Comparison of ENCODE assay signal across 1 cellular context in the genomic region with DNA sequence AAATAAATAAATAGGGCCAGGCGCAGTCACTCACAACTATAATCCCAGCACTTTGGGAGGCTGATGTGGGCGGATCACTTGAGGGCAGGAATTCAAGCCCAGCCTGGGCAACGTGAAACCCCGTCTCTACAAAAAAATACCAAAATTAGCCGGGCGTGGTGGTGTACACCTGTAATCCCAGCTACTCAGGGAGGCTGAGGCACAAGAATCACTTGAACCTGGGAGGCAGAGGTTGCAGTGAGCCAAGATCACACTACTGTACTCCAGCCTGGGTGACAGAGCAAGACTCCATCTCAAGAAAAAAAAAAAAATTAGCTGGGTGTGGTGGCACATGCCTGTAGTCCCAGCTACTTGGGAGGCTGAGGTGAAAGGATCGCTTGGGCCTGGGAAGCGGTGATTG.
TF ChIP-seq lines count a peak whose summit lies in the region.

No MANE protein-coding gene starts in this region.

TF ChIP-seq in HEK293, 187 proteins besides CTCF, POLR2A, EP300 and RAD21:
- TF ChIP-seq ZFHX2 (tag by site-specific recombination; conservative IDR thresholded peaks at IDR 0.05) (peak; percentile 22; the same call in 1 of the 2 replicates), ZNF664 (tag by site-specific recombination; IDR thresholded peaks at IDR 0.05) (peak; percentile 71)
